Comparison of ENCODE assay signal across 1 cellular context in the genomic region with DNA sequence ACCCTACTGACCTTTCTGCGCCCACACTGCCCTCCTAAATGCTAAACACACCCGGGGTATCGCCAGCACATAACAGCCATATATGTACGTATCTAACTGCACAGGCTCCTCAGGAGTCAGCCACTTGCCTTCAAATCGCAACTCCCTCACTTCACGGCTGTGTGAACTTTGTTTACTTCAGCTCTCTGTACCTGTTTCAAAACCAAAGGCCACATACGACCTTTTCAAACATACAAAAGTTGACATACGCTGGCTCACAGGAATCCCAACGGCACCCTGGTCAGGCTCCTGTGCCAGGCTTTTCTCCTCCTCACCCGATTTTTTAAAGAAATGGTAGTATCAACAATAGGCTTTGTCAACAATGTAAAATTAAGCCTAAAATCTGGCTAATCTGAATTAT.
TF ChIP-seq lines count a peak whose summit lies in the region.

No MANE protein-coding gene starts in this region.

TF ChIP-seq in liver, 16 proteins besides CTCF, POLR2A, EP300 and RAD21 (continued from another document):
- no peak for TF ChIP-seq ATF3 (IDR thresholded peaks at IDR 0.05)
- no peak for TF ChIP-seq JUND (IDR thresholded peaks at IDR 0.05)
- TF ChIP-seq, protein P1, sequence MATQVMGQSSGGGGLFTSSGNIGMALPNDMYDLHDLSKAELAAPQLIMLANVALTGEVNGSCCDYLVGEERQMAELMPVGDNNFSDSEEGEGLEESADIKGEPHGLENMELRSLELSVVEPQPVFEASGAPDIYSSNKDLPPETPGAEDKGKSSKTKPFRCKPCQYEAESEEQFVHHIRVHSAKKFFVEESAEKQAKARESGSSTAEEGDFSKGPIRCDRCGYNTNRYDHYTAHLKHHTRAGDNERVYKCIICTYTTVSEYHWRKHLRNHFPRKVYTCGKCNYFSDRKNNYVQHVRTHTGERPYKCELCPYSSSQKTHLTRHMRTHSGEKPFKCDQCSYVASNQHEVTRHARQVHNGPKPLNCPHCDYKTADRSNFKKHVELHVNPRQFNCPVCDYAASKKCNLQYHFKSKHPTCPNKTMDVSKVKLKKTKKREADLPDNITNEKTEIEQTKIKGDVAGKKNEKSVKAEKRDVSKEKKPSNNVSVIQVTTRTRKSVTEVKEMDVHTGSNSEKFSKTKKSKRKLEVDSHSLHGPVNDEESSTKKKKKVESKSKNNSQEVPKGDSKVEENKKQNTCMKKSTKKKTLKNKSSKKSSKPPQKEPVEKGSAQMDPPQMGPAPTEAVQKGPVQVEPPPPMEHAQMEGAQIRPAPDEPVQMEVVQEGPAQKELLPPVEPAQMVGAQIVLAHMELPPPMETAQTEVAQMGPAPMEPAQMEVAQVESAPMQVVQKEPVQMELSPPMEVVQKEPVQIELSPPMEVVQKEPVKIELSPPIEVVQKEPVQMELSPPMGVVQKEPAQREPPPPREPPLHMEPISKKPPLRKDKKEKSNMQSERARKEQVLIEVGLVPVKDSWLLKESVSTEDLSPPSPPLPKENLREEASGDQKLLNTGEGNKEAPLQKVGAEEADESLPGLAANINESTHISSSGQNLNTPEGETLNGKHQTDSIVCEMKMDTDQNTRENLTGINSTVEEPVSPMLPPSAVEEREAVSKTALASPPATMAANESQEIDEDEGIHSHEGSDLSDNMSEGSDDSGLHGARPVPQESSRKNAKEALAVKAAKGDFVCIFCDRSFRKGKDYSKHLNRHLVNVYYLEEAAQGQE (IDR thresholded peaks at IDR 0.05) = peak; percentile 45
- peak; percentile 49 for TF ChIP-seq MAX (IDR thresholded peaks at IDR 0.05)
- TF ChIP-seq RXRA (IDR thresholded peaks at IDR 0.05) = peak; percentile 62 to 66
- TF ChIP-seq NR2F2 (IDR thresholded peaks at IDR 0.05) = no peak
- peak; percentile 29 for TF ChIP-seq TAF1 (conservative IDR thresholded peaks at IDR 0.05)
- TF ChIP-seq GABPA (IDR thresholded peaks at IDR 0.05 in 1 of 2, conservative IDR thresholded peaks at IDR 0.05 in 1 of 2) = no peak
- no peak for TF ChIP-seq HNF4G (IDR thresholded peaks at IDR 0.05)
- TF ChIP-seq SP1 (IDR thresholded peaks at IDR 0.05) = peak; percentile 57
- TF ChIP-seq ZBTB33 (IDR thresholded peaks at IDR 0.05) = no peak
- no peak for TF ChIP-seq EGR1 (IDR thresholded peaks at IDR 0.05; ENCODE audit: low read depth in 2 of 2)
TF ChIP-seq in liver: peak in this region for 9.
